Comparison of ENCODE assay signal across 14 cellular contexts in the genomic region with DNA sequence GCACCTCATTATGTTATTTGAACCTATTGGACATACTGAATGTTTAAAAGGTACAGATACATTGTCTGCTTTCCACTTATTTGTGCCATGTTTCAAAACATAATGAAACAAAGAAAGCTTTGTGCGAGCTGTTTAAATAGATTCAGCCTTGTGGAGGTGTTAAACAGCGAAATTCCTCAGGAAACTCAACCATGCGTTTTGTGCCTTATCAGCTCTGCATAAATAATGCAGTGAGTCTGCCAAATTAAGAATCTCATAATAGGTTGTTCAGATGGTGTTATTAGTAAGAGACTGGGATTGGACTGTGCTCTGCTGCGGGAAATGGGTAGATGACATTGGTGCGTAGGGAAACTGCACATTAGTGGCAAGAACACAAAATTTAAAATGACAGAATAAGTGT.
"Had no signal": no experiment of that assay in that cellular context is flagged by ENCODE, and none has a peak within 500 bp of the region (broad histone marks: within the 10 kb centered on the region; RNA-seq: fewer than 3 reads in every experiment).

No MANE protein-coding gene starts in this region.

- H3K27me3 ChIP-seq: breast epithelium, gastroesophageal sphincter, hepatocyte, tibial artery, uterus had no signal

- DNase-seq: activated effector memory CD4-positive, alpha-beta T cell treated with Interleukin-2 at 50 U/mL for 16 hours; activated T-cell treated with anti-CD3 and anti-CD28 coated beads, Interleukin-2, amount 50 U/mL, for 1 hour; amniotic stem cell; lower lobe of right lung; naive thymus-derived CD8-positive, alpha-beta T cell; occipital lobe; psoas muscle; SW 1271; tibial artery; uterus had no signal

- H3K9me3 ChIP-seq: uterus had no signal

- H3K27ac ChIP-seq: breast epithelium, gastroesophageal sphincter, hepatocyte, lower lobe of right lung, psoas muscle, uterus had no signal

- H3K36me3 ChIP-seq: breast epithelium, gastroesophageal sphincter, lower lobe of right lung, tibial artery, uterus had no signal

- H3K4me1 ChIP-seq: breast epithelium, gastroesophageal sphincter, lower lobe of right lung, psoas muscle, uterus had no signal

- ATAC-seq: activated CD4-positive, CD25-positive, alpha-beta regulatory T cell treated with anti-CD3 and anti-CD28 coated beads, Interleukin-2, amount 50 U/mL, for 24 hours; gastroesophageal sphincter; lower lobe of right lung; naive thymus-derived CD8-positive, alpha-beta T cell; psoas muscle had no signal

- H3K4me3 ChIP-seq: gastroesophageal sphincter, hepatocyte, lower lobe of right lung, psoas muscle, tibial artery, uterus had no signal
